9 cellular contexts compared by ENCODE assay signal in genomic region chr13:43307921-43308433, GRCh38.
DNase-seq lines count a peak whose midpoint lies in the region; ATAC-seq and TF ChIP-seq lines count a peak whose summit lies in the region.
"Had no signal": no experiment of that assay in that cellular context is flagged by ENCODE, and none has a peak within 500 bp of the region (broad histone marks: within the 10 kb centered on the region; RNA-seq: fewer than 3 reads in every experiment).

No MANE protein-coding gene starts in this region.

- CTCF ChIA-PET in BJ (lab: Yijun Ruan, JAX), result no interaction called here

- H3K36me3 Mint-ChIP-seq in nephron progenitor cell (ENCODE audit: low read depth), result no peaks in the 10 kb centered on the region
- no peaks in the 10 kb centered on the region for H3K36me3 Mint-ChIP-seq in activated naive CD8-positive, alpha-beta T cell treated with anti-CD3 and anti-CD28 coated beads for 36 hours

- POLR2A ChIA-PET in BJ (lab: Charles Lee), result no interaction called here

- ATAC-seq in GM19397 (IDR thresholded peaks at IDR 0.05; ENCODE audit: unreplicated experiment) (peak; percentile 54), HG03469 (IDR thresholded peaks at IDR 0.05; ENCODE audit: unreplicated experiment) (peak; percentile 63)

- H3K9me3 Mint-ChIP-seq in nephron progenitor cell, result no peaks in the 10 kb centered on the region
- no peaks in the 10 kb centered on the region for H3K9me3 Mint-ChIP-seq in activated naive CD8-positive, alpha-beta T cell treated with anti-CD3 and anti-CD28 coated beads for 36 hours
- H3K9me3 Mint-ChIP-seq: central memory CD8-positive, alpha-beta T cell had no signal

- H3K36me3 ChIP-seq in BJ (ENCODE audit: control insufficient read depth, insufficient read depth, low read length), result no peaks in the 10 kb centered on the region

- peak overlapping the region; percentile 23 for H3K4me3 Mint-ChIP-seq in nephron progenitor cell
- H3K4me3 Mint-ChIP-seq in activated naive CD8-positive, alpha-beta T cell treated with anti-CD3 and anti-CD28 coated beads for 36 hours, result no peak overlapping the region
- H3K4me3 Mint-ChIP-seq: central memory CD8-positive, alpha-beta T cell had no signal

- H3K4me3 ChIP-seq in BJ (ENCODE audit: low read depth, low read length) (no peak overlapping the region), epithelial cell of proximal tubule (ENCODE audit: low read depth, low read length) (no peak overlapping the region)

- peaks cover 35% of the 10 kb centered on the region for H3K4me1 Mint-ChIP-seq in nephron progenitor cell
- no peaks in the 10 kb centered on the region for H3K4me1 Mint-ChIP-seq in activated naive CD8-positive, alpha-beta T cell treated with anti-CD3 and anti-CD28 coated beads for 36 hours
- H3K4me1 Mint-ChIP-seq: central memory CD8-positive, alpha-beta T cell had no signal

- no peaks in the 10 kb centered on the region for H3K27me3 ChIP-seq in BJ (ENCODE audit: control insufficient read depth, insufficient read depth, low read length)

- DNase-seq in BJ (ENCODE audit: low read depth) (peak; percentile 63), NOMO-1 treated with DMSO at 0.1 percent for 48 hours (lab: John Stamatoyannopoulos, UW; ENCODE audit: unreplicated experiment) (peak; percentile 93), epithelial cell of proximal tubule (ENCODE audit: low read depth) (peak; percentile 63), nephron progenitor cell (peak; percentile 37), SW 1271 (lab: John Stamatoyannopoulos, UW) (no peak)
- no peak for DNase-seq in activated naive CD8-positive, alpha-beta T cell treated with anti-CD3 and anti-CD28 coated beads for 36 hours

- TF ChIP-seq CTCF in BJ (IDR thresholded peaks at IDR 0.05; ENCODE audit: insufficient read depth, low read depth, low read length), result no peak
- no peak for TF ChIP-seq CTCF in epithelial cell of proximal tubule (conservative IDR thresholded peaks at IDR 0.05; ENCODE audit: low read depth, low read length)
- no peak for TF ChIP-seq CTCF in nephron progenitor cell (IDR thresholded peaks at IDR 0.05)

- H3K27me3 Mint-ChIP-seq in nephron progenitor cell (ENCODE audit: low read depth, poor library complexity), result peaks cover 8% of the 10 kb centered on the region
- peaks cover 17% of the 10 kb centered on the region for H3K27me3 Mint-ChIP-seq in activated naive CD8-positive, alpha-beta T cell treated with anti-CD3 and anti-CD28 coated beads for 36 hours

- H3K27ac Mint-ChIP-seq in nephron progenitor cell, result peak overlapping the region; percentile 60
- H3K27ac Mint-ChIP-seq in activated naive CD8-positive, alpha-beta T cell treated with anti-CD3 and anti-CD28 coated beads for 36 hours, result no peak overlapping the region

Comparison
In these comparisons a context has a peak if more than half of its experiments do, and no peak if none do; other contexts are left out.
1. DNase-seq: peak in BJ (single experiment), NOMO-1 treated with DMSO at 0.1 percent for 48 hours (single experiment), epithelial cell of proximal tubule (single experiment) and nephron progenitor cell (single experiment); none in SW 1271 (0 of 2) and activated naive CD8-positive, alpha-beta T cell treated with anti-CD3 and anti-CD28 coated beads for 36 hours (single experiment).